In genomic region chr17:65278050-65278819, GRCh38 we compare ENCODE assay signal across 8 cellular contexts.
DNase-seq lines count a peak whose midpoint lies in the region; ATAC-seq and TF ChIP-seq lines count a peak whose summit lies in the region.

No MANE protein-coding gene starts in this region.

- ATAC-seq in HG03565 (IDR thresholded peaks at IDR 0.05; ENCODE audit: unreplicated experiment) (no peak), HG03135 (IDR thresholded peaks at IDR 0.05; ENCODE audit: unreplicated experiment) (no peak)

- 0 out of 2 replicates have a peak, but pooled peaks cover 4% of the 10 kb centered on the region for H3K27me3 ChIP-seq in iPS-20b (ENCODE audit: insufficient read depth, low read length)

- no peak overlapping the region for H3K27ac ChIP-seq in iPS-20b (ENCODE audit: low read length)

- H3K4me1 ChIP-seq in iPS-20b (ENCODE audit: insufficient read depth, low read length) = 0 out of 2 replicates have a peak, but pooled peaks cover 5% of the 10 kb centered on the region

- DNase-seq in AG08396 (ENCODE audit: low spot score) (peak; percentile 87), GM19240 (ENCODE audit: insufficient read length, low spot score) (peak; percentile 11), OCI-M1 (lab: John Stamatoyannopoulos, UW) (peak; percentile 29), astrocyte of the cerebellum (ENCODE audit: low read depth) (peak; percentile 56)
- peak; percentile 3 for DNase-seq in stimulated activated CD4-positive, alpha-beta T cell treated with anti-CD3 and anti-CD28 coated beads, Interleukin-2, amount 100 ng/mL, for 4 hours (ENCODE audit: low read depth)

- H3K9ac ChIP-seq in iPS-20b (ENCODE audit: low read depth, low read length) = no peak overlapping the region

- H3K36me3 ChIP-seq in iPS-20b (ENCODE audit: insufficient read depth, low read depth, low read length) = no peaks in the 10 kb centered on the region

- no peak overlapping the region for H3K4me3 ChIP-seq in astrocyte of the cerebellum (ENCODE audit: low read depth, low read length)
- H3K4me3 ChIP-seq in iPS-20b (ENCODE audit: low read length) = 0 out of 2 replicates have a peak overlapping the region, but pooled peaks have one; percentile 11

- peak; percentile 83 for TF ChIP-seq CTCF in astrocyte of the cerebellum (IDR thresholded peaks at IDR 0.05; ENCODE audit: low read depth, low read length, missing control alignments)

- H3K9me3 ChIP-seq in iPS-20b (ENCODE audit: insufficient read depth, low read depth, low read length) = no peaks in the 10 kb centered on the region

- in situ Hi-C loops in astrocyte of the cerebellum (cut with HindIII; ENCODE audit: low sequenced_read_pairs) = no loop called here

Comparison
In these comparisons a context has a peak if more than half of its experiments do, and no peak if none do; other contexts are left out.
1. DNase-seq: peak in every context shown above with its lines; median percentile 87 in AG08396; 56 in astrocyte of the cerebellum; 29 in OCI-M1; 11 in GM19240; 3 in stimulated activated CD4-positive, alpha-beta T cell treated with anti-CD3 and anti-CD28 coated beads, Interleukin-2, amount 100 ng/mL, for 4 hours.